18 cellular contexts compared by ENCODE assay signal in genomic region chr7:113394856-113395255, GRCh38.
DNase-seq lines count a peak whose midpoint lies in the region; ATAC-seq and TF ChIP-seq lines count a peak whose summit lies in the region.
"Had no signal": no experiment of that assay in that cellular context is flagged by ENCODE, and none has a peak within 500 bp of the region (broad histone marks: within the 10 kb centered on the region; RNA-seq: fewer than 3 reads in every experiment).

No MANE protein-coding gene starts in this region.

- H3K9me3 ChIP-seq in HEK293 (ENCODE audit: control insufficient read depth, insufficient read depth, low read depth, low read length) (no peaks in the 10 kb centered on the region), body of pancreas (no peaks in the 10 kb centered on the region)
- H3K9me3 ChIP-seq: BE2C, Peyer's patch, thyroid gland had no signal

- no peak for TF ChIP-seq CTCF in HEK293 (tag by site-specific recombination; IDR thresholded peaks at IDR 0.05)
- no peak for TF ChIP-seq CTCF in body of pancreas (IDR thresholded peaks at IDR 0.05)

- 75 to 84% methylated on average over 3 of the region's 3 CpGs for WGBS in body of pancreas, 2 donors

- H3K27ac ChIP-seq in HEK293 (ENCODE audit: extremely low read depth, low read depth, low read length) (no peak overlapping the region), body of pancreas (no peak overlapping the region)
- H3K27ac ChIP-seq: Peyer's patch, thyroid gland had no signal

- ATAC-seq in body of pancreas (no peak), HG02973 (IDR thresholded peaks at IDR 0.05; ENCODE audit: unreplicated experiment) (no peak)
- ATAC-seq: activated T-helper 17 cell treated with anti-CD3 and anti-CD28 coated beads, Interleukin-2, amount 50 U/mL, for 72 hours; left lobe of liver had no signal

- DNase-seq in ELF-1 (ENCODE audit: low read depth, low spot score) (peak; percentile 62), SW480 (ENCODE audit: low spot score) (peak; percentile 18), iPS-NIHi11 (ENCODE audit: low spot score) (peak; percentile 58), body of pancreas (no peak), HPDE6-E6E7 (ENCODE audit: extremely low spot score) (no peak)
- DNase-seq: activated CD8-positive, alpha-beta memory T cell treated with anti-CD3 and anti-CD28 coated beads for 24 hours; BE2C; hypothalamus; Karpas-422; NCI-H2081; NCI-H526; occipital lobe; Peyer's patch; thyroid gland had no signal

- H3K4me1 ChIP-seq in HEK293 (ENCODE audit: control insufficient read depth, insufficient read depth, low read length) (no peaks in the 10 kb centered on the region), body of pancreas (peaks cover 13% of the 10 kb centered on the region)
- H3K4me1 ChIP-seq: BE2C, Peyer's patch, thyroid gland had no signal

- CTCF ChIA-PET in HEK293 (lab: Yijun Ruan, JAX), result interaction anchor here (0.8 kb wide), 1 partner anchor 23 kb away, joined by 3 read pairs; no protein-coding TSS in a partner anchor

- intact Hi-C loops in body of pancreas (cut with DNase I), result no loop called here

- TF ChIP-seq POLR2A in body of pancreas (IDR thresholded peaks at IDR 0.05), result no peak

- POLR2A ChIA-PET in HEK293 (lab: Yijun Ruan, JAX), result no interaction called here

- no peaks in the 10 kb centered on the region for H3K36me3 ChIP-seq in HEK293 (ENCODE audit: control insufficient read depth in 2 of 2, insufficient read depth in 1 of 2, low read length in 2 of 2)
- no peaks in the 10 kb centered on the region for H3K36me3 ChIP-seq in body of pancreas (replicated peaks in 1 of 2; ENCODE audit: insufficient read depth in 1 of 2, low read depth in 2 of 2)
- H3K36me3 ChIP-seq: BE2C, Peyer's patch, thyroid gland had no signal

- H3K4me3 ChIP-seq in HEK293 (ENCODE audit: low read depth, low read length), result no peak overlapping the region
- H3K4me3 ChIP-seq in body of pancreas, result no peak overlapping the region
- H3K4me3 ChIP-seq: Peyer's patch, thyroid gland had no signal

- no peaks in the 10 kb centered on the region for H3K27me3 ChIP-seq in body of pancreas
- H3K27me3 ChIP-seq: BE2C, Peyer's patch, thyroid gland had no signal

TF ChIP-seq in HEK293, 187 proteins besides CTCF, POLR2A, EP300 and RAD21:
- TF ChIP-seq ZIC2 (tag by site-specific recombination; IDR thresholded peaks at IDR 0.05), result peak; percentile 42
- no peak for TF ChIP-seq ZNF391 (tag by site-specific recombination; IDR thresholded peaks at IDR 0.05; ENCODE audit: borderline replicate concordance, low read depth)
- no peak for TF ChIP-seq ZNF433 (tag by site-specific recombination; IDR thresholded peaks at IDR 0.05; ENCODE audit: low read depth)
- TF ChIP-seq SCRT1 (tag by site-specific recombination; IDR thresholded peaks at IDR 0.05; ENCODE audit: borderline replicate concordance), result 0 out of 2 replicates have a peak, but pooled peaks have one; percentile 31
- TF ChIP-seq SCRT2 (tag by site-specific recombination; IDR thresholded peaks at IDR 0.05), result peak; percentile 88
- TF ChIP-seq ZNF792 (tag by site-specific recombination; IDR thresholded peaks at IDR 0.05), result no peak
- no peak for TF ChIP-seq ZNF184 (tag by site-specific recombination; IDR thresholded peaks at IDR 0.05)
- no peak for TF ChIP-seq ZNF423 (tag by site-specific recombination; IDR thresholded peaks at IDR 0.05)

Comparison
In these comparisons a context has a peak if more than half of its experiments do, and no peak if none do; other contexts are left out.
1. DNase-seq: peak in ELF-1 (single experiment), SW480 (single experiment) and iPS-NIHi11 (single experiment); none in body of pancreas (0 of 4) and HPDE6-E6E7 (single experiment).